In the genomic region with DNA sequence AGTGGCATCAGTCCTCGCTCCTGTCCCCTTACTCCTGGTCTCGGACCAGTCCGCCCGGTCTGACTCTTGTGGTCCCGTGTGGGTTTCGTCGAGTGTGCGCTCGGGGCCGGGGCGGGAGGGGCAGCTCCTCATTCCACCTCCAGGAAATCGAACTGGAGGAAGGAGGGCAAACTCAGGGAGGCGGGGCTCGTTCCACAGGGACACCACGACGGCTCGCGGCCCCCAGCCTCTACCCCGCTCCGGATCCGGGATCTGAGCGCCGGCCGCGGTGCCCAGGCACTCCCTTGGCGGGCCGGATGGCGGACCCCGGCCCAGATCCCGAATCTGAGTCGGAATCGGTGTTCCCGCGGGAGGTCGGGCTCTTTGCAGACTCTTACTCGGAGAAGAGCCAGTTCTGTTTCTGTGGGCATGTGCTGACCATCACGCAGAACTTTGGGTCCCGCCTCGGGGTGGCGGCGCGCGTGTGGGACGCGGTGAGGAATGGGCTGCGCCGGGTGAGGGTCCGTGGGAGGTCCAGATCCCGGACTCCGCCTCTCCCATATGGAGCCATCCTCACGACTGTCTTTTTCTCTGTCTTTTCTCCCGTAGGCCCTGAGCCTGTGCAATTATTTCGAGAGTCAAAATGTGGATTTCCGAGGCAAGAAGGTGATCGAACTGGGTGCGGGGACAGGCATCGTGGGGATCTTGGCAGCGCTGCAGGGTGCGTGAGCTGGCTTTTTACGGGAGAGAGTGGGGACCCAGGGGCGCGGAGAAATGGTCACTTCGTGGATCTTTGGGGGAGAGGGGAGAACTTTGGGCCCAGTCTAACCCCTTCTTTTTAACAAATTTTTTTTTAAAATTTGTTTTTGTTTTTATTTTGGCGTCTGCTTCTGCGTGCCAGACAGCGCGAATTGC, we compare ENCODE assay signal across 1 cellular context.
A peak's percentile ranks its signal among the peaks of the same experiment; 100 is the strongest.
TF ChIP-seq lines count a peak whose summit lies in the region.

TSS of gene EEF1AKMT3 (plus strand) at position 186 of the 894 bp plus-strand sequence. CDS start at position 297, 111 bp downstream.

TF ChIP-seq in HepG2, 621 proteins besides CTCF, POLR2A, EP300 and RAD21 (continued from another document and continues in another):
- TF ChIP-seq PLSCR1 (CRISPR knock-in tag; IDR thresholded peaks at IDR 0.05; ENCODE audit: borderline replicate concordance) (no peak; the same call in 1 of the 2 replicates), HHEX (CRISPR knock-in tag; IDR thresholded peaks at IDR 0.05) (no peak), RBM22 (optimal IDR thresholded peaks at IDR 0.05; ENCODE audit: low read length) (no peak), MATR3 (CRISPR knock-in tag; IDR thresholded peaks at IDR 0.05) (no peak), ZNF547 (CRISPR knock-in tag; IDR thresholded peaks at IDR 0.05) (peak; percentile 75; the same call in 1 of the 2 replicates), PAXIP1 (CRISPR knock-in tag; conservative IDR thresholded peaks at IDR 0.05) (no peak), SP1 (IDR thresholded peaks at IDR 0.05) (no peak), SP1 (CRISPR knock-in tag; IDR thresholded peaks at IDR 0.05) (no peak), REST (IDR thresholded peaks at IDR 0.05; ENCODE audit: borderline replicate concordance in 1 of 2, low read depth in 1 of 2, low read length in 2 of 2) (no peak), ISX (CRISPR knock-in tag; conservative IDR thresholded peaks at IDR 0.05) (no peak), NFYC (CRISPR knock-in tag; IDR thresholded peaks at IDR 0.05) (no peak), ZNF747 (CRISPR knock-in tag; IDR thresholded peaks at IDR 0.05; ENCODE audit: borderline replicate concordance) (no peak; the same call in 1 of the 2 replicates), IKZF1 (IDR thresholded peaks at IDR 0.05) (no peak), MIER2 (CRISPR knock-in tag; IDR thresholded peaks at IDR 0.05) (no peak), SUZ12 (IDR thresholded peaks at IDR 0.05; ENCODE audit: low read depth, low read length) (no peak), SMAD1 (CRISPR knock-in tag; IDR thresholded peaks at IDR 0.05; ENCODE audit: borderline replicate concordance, low read depth) (no peak), ZNF263 (CRISPR knock-in tag; IDR thresholded peaks at IDR 0.05) (no peak; the same call in 1 of the 2 replicates), ZNF317 (CRISPR knock-in tag; IDR thresholded peaks at IDR 0.05) (peak; percentile 50; the same call in 1 of the 2 replicates), RNF219 (CRISPR knock-in tag; IDR thresholded peaks at IDR 0.05) (no peak), ZSCAN5A (CRISPR knock-in tag; IDR thresholded peaks at IDR 0.05; ENCODE audit: borderline replicate concordance) (no peak), KMT2A (CRISPR knock-in tag; IDR thresholded peaks at IDR 0.05) (0 out of 2 replicates have a peak, but pooled peaks have one; percentile 6), ZNF367 (CRISPR knock-in tag; IDR thresholded peaks at IDR 0.05; ENCODE audit: borderline replicate concordance) (no peak), GMEB1 (CRISPR knock-in tag; IDR thresholded peaks at IDR 0.05; ENCODE audit: borderline replicate concordance) (no peak), ZBTB44 (CRISPR knock-in tag; IDR thresholded peaks at IDR 0.05) (no peak), TFDP1 (CRISPR knock-in tag; IDR thresholded peaks at IDR 0.05; ENCODE audit: borderline replicate concordance) (no peak)
- TF ChIP-seq, protein P1, sequence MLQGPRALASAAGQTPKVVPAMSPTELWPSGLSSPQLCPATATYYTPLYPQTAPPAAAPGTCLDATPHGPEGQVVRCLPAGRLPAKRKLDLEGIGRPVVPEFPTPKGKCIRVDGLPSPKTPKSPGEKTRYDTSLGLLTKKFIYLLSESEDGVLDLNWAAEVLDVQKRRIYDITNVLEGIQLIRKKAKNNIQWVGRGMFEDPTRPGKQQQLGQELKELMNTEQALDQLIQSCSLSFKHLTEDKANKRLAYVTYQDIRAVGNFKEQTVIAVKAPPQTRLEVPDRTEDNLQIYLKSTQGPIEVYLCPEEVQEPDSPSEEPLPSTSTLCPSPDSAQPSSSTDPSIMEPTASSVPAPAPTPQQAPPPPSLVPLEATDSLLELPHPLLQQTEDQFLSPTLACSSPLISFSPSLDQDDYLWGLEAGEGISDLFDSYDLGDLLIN (CRISPR knock-in tag; IDR thresholded peaks at IDR 0.05; ENCODE audit: borderline replicate concordance), result no peak
- TF ChIP-seq, protein P2, sequence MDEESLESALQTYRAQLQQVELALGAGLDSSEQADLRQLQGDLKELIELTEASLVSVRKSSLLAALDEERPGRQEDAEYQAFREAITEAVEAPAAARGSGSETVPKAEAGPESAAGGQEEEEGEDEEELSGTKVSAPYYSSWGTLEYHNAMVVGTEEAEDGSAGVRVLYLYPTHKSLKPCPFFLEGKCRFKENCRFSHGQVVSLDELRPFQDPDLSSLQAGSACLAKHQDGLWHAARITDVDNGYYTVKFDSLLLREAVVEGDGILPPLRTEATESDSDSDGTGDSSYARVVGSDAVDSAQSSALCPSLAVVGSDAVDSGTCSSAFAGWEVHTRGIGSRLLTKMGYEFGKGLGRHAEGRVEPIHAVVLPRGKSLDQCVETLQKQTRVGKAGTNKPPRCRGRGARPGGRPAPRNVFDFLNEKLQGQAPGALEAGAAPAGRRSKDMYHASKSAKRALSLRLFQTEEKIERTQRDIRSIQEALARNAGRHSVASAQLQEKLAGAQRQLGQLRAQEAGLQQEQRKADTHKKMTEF (CRISPR knock-in tag; IDR thresholded peaks at IDR 0.05), result peak; percentile 33; the same call in 1 of the 2 replicates
- TF ChIP-seq, protein P3, sequence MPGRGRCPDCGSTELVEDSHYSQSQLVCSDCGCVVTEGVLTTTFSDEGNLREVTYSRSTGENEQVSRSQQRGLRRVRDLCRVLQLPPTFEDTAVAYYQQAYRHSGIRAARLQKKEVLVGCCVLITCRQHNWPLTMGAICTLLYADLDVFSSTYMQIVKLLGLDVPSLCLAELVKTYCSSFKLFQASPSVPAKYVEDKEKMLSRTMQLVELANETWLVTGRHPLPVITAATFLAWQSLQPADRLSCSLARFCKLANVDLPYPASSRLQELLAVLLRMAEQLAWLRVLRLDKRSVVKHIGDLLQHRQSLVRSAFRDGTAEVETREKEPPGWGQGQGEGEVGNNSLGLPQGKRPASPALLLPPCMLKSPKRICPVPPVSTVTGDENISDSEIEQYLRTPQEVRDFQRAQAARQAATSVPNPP (CRISPR knock-in tag; IDR thresholded peaks at IDR 0.05), result no peak
